ENCODE assay signal across 2 cellular contexts in the genomic region with DNA sequence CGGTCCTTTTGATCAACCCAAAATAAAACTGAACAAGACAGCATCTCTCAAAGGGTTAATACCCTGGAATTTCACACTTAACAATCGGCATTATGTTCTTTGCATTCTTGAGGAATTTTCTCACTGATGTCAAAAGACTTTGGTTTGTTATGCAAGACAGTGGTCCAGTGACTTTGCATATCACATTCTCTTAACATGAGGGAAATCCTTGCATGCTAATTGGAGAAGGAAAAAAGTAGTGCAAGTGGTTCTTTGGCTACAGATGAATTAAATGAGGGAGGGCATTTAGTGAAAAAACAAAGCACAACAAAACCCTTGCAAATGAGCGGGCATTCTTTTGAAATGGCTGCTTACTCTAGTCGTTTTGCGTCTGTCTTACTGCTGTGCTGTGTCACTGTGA.
TF ChIP-seq lines count a peak whose summit lies in the region.

No MANE protein-coding gene starts in this region.

TF ChIP-seq in IMR-90, 13 proteins besides CTCF, POLR2A, EP300 and RAD21:
- TF ChIP-seq MXI1 (IDR thresholded peaks at IDR 0.05; ENCODE audit: borderline replicate concordance, low read depth, low read length) (no peak), CHD1 (IDR thresholded peaks at IDR 0.05; ENCODE audit: low read depth, low read length) (no peak), CEBPB (IDR thresholded peaks at IDR 0.05; ENCODE audit: low read depth, low read length) (peak; percentile 40; the same call in 1 of the 2 replicates), MAZ (IDR thresholded peaks at IDR 0.05; ENCODE audit: borderline replicate concordance, low read depth, low read length) (no peak)
TF ChIP-seq in IMR-90: peak in this region for 1.

TF ChIP-seq in H1, 55 proteins besides CTCF, POLR2A, EP300 and RAD21:
- TF ChIP-seq HDAC6 (IDR thresholded peaks at IDR 0.05; ENCODE audit: low read depth, low read length) (no peak), NANOG (IDR thresholded peaks at IDR 0.05; ENCODE audit: insufficient read depth, low read depth, low read length, poor library complexity, severe bottlenecking) (no peak), FOSL1 (IDR thresholded peaks at IDR 0.05; ENCODE audit: insufficient read depth, low read depth, low read length) (no peak), BCL11A (IDR thresholded peaks at IDR 0.05; ENCODE audit: low read depth in 2 of 2, low read length in 2 of 2) (peak in 1 of 2 experiments; percentile 5), POU5F1 (IDR thresholded peaks at IDR 0.05; ENCODE audit: low read depth, low read length) (peak; percentile 93), CTBP2 (IDR thresholded peaks at IDR 0.05; ENCODE audit: borderline replicate concordance, insufficient read depth, insufficient read length, low read length) (no peak), SP1 (IDR thresholded peaks at IDR 0.05; ENCODE audit: low read depth, low read length) (peak; percentile 75), KDM1A (IDR thresholded peaks at IDR 0.05; ENCODE audit: borderline replicate concordance, low read length) (no peak), YY1 (IDR thresholded peaks at IDR 0.05; ENCODE audit: low read depth, low read length) (peak; percentile 77; the same call in 1 of the 2 replicates), BACH1 (IDR thresholded peaks at IDR 0.05; ENCODE audit: low read length) (peak; percentile 60; the same call in 1 of the 2 replicates), MAFK (IDR thresholded peaks at IDR 0.05; ENCODE audit: low read depth, low read length) (peak; percentile 72), SAP30 (IDR thresholded peaks at IDR 0.05; ENCODE audit: insufficient read depth, insufficient replicate concordance, low read length) (no peak), PHF8 (conservative IDR thresholded peaks at IDR 0.05; ENCODE audit: low read depth, low read length) (no peak), GTF2F1 (IDR thresholded peaks at IDR 0.05; ENCODE audit: borderline replicate concordance, low read depth, low read length) (no peak), SP2 (IDR thresholded peaks at IDR 0.05; ENCODE audit: low read length) (no peak), TEAD4 (IDR thresholded peaks at IDR 0.05; ENCODE audit: low read depth, low read length) (peak; percentile 98), JUND (IDR thresholded peaks at IDR 0.05; ENCODE audit: low read length) (peak; percentile 79), CBX8 (IDR thresholded peaks at IDR 0.05; ENCODE audit: borderline replicate concordance, low read depth, low read length) (no peak), POLR2AphosphoS5 (IDR thresholded peaks at IDR 0.05; ENCODE audit: low read depth, low read length) (no peak), RFX5 (IDR thresholded peaks at IDR 0.05; ENCODE audit: borderline replicate concordance, low read depth, low read length) (no peak), HDAC2 (IDR thresholded peaks at IDR 0.05; ENCODE audit: borderline replicate concordance in 1 of 2, low read depth in 2 of 2, low read length in 2 of 2) (peak in 1 of 2 experiments; percentile 53; a peak in 1 of 4 replicates), ASH2L (IDR thresholded peaks at IDR 0.05; ENCODE audit: low read length) (no peak), TCF12 (IDR thresholded peaks at IDR 0.05; ENCODE audit: low read depth, low read length) (0 out of 2 replicates have a peak, but pooled peaks have one; percentile 48), TAF1 (IDR thresholded peaks at IDR 0.05; ENCODE audit: low read depth, low read length) (0 out of 2 replicates have a peak, but pooled peaks have one; percentile 27), SIN3A (conservative IDR thresholded peaks at IDR 0.05 in 1 of 2, IDR thresholded peaks at IDR 0.05 in 1 of 2; ENCODE audit: low read depth in 1 of 2, low read length in 2 of 2) (peak in 1 of 2 experiments; percentile 52; a peak in 1 of 4 replicates), JUN (IDR thresholded peaks at IDR 0.05; ENCODE audit: low read depth, low read length) (peak; percentile 94; the same call in 1 of the 2 replicates), RXRA (IDR thresholded peaks at IDR 0.05; ENCODE audit: insufficient read depth, low read depth, low read length) (no peak), KDM5A (IDR thresholded peaks at IDR 0.05; ENCODE audit: low read length) (no peak), NRF1 (IDR thresholded peaks at IDR 0.05; ENCODE audit: low read depth, low read length) (no peak), SIRT6 (IDR thresholded peaks at IDR 0.05; ENCODE audit: low read length) (no peak), SRF (IDR thresholded peaks at IDR 0.05; ENCODE audit: low read depth, low read length) (no peak), CHD2 (IDR thresholded peaks at IDR 0.05; ENCODE audit: low read length) (peak; percentile 59; the same call in 1 of the 2 replicates), CEBPB (IDR thresholded peaks at IDR 0.05; ENCODE audit: low read depth, low read length) (peak; percentile 94), EGR1 (IDR thresholded peaks at IDR 0.05; ENCODE audit: borderline replicate concordance, low read depth, low read length) (no peak)
- TF ChIP-seq, protein P1, sequence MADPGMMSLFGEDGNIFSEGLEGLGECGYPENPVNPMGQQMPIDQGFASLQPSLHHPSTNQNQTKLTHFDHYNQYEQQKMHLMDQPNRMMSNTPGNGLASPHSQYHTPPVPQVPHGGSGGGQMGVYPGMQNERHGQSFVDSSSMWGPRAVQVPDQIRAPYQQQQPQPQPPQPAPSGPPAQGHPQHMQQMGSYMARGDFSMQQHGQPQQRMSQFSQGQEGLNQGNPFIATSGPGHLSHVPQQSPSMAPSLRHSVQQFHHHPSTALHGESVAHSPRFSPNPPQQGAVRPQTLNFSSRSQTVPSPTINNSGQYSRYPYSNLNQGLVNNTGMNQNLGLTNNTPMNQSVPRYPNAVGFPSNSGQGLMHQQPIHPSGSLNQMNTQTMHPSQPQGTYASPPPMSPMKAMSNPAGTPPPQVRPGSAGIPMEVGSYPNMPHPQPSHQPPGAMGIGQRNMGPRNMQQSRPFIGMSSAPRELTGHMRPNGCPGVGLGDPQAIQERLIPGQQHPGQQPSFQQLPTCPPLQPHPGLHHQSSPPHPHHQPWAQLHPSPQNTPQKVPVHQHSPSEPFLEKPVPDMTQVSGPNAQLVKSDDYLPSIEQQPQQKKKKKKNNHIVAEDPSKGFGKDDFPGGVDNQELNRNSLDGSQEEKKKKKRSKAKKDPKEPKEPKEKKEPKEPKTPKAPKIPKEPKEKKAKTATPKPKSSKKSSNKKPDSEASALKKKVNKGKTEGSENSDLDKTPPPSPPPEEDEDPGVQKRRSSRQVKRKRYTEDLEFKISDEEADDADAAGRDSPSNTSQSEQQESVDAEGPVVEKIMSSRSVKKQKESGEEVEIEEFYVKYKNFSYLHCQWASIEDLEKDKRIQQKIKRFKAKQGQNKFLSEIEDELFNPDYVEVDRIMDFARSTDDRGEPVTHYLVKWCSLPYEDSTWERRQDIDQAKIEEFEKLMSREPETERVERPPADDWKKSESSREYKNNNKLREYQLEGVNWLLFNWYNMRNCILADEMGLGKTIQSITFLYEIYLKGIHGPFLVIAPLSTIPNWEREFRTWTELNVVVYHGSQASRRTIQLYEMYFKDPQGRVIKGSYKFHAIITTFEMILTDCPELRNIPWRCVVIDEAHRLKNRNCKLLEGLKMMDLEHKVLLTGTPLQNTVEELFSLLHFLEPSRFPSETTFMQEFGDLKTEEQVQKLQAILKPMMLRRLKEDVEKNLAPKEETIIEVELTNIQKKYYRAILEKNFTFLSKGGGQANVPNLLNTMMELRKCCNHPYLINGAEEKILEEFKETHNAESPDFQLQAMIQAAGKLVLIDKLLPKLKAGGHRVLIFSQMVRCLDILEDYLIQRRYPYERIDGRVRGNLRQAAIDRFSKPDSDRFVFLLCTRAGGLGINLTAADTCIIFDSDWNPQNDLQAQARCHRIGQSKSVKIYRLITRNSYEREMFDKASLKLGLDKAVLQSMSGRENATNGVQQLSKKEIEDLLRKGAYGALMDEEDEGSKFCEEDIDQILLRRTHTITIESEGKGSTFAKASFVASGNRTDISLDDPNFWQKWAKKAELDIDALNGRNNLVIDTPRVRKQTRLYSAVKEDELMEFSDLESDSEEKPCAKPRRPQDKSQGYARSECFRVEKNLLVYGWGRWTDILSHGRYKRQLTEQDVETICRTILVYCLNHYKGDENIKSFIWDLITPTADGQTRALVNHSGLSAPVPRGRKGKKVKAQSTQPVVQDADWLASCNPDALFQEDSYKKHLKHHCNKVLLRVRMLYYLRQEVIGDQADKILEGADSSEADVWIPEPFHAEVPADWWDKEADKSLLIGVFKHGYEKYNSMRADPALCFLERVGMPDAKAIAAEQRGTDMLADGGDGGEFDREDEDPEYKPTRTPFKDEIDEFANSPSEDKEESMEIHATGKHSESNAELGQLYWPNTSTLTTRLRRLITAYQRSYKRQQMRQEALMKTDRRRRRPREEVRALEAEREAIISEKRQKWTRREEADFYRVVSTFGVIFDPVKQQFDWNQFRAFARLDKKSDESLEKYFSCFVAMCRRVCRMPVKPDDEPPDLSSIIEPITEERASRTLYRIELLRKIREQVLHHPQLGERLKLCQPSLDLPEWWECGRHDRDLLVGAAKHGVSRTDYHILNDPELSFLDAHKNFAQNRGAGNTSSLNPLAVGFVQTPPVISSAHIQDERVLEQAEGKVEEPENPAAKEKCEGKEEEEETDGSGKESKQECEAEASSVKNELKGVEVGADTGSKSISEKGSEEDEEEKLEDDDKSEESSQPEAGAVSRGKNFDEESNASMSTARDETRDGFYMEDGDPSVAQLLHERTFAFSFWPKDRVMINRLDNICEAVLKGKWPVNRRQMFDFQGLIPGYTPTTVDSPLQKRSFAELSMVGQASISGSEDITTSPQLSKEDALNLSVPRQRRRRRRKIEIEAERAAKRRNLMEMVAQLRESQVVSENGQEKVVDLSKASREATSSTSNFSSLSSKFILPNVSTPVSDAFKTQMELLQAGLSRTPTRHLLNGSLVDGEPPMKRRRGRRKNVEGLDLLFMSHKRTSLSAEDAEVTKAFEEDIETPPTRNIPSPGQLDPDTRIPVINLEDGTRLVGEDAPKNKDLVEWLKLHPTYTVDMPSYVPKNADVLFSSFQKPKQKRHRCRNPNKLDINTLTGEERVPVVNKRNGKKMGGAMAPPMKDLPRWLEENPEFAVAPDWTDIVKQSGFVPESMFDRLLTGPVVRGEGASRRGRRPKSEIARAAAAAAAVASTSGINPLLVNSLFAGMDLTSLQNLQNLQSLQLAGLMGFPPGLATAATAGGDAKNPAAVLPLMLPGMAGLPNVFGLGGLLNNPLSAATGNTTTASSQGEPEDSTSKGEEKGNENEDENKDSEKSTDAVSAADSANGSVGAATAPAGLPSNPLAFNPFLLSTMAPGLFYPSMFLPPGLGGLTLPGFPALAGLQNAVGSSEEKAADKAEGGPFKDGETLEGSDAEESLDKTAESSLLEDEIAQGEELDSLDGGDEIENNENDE (IDR thresholded peaks at IDR 0.05; ENCODE audit: insufficient replicate concordance, low read length), result peak; percentile 82
- TF ChIP-seq, protein P2, sequence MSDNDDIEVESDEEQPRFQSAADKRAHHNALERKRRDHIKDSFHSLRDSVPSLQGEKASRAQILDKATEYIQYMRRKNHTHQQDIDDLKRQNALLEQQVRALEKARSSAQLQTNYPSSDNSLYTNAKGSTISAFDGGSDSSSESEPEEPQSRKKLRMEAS (IDR thresholded peaks at IDR 0.05), result no peak
- TF ChIP-seq, protein P3, sequence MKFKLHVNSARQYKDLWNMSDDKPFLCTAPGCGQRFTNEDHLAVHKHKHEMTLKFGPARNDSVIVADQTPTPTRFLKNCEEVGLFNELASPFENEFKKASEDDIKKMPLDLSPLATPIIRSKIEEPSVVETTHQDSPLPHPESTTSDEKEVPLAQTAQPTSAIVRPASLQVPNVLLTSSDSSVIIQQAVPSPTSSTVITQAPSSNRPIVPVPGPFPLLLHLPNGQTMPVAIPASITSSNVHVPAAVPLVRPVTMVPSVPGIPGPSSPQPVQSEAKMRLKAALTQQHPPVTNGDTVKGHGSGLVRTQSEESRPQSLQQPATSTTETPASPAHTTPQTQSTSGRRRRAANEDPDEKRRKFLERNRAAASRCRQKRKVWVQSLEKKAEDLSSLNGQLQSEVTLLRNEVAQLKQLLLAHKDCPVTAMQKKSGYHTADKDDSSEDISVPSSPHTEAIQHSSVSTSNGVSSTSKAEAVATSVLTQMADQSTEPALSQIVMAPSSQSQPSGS (IDR thresholded peaks at IDR 0.05; ENCODE audit: low read length), result no peak; the same call in none of the 2 replicates
